1 cellular context compared by ENCODE assay signal in genomic region chr4:86670298-86670697, GRCh38.
TF ChIP-seq lines count a peak whose summit lies in the region.

No MANE protein-coding gene starts in this region.

TF ChIP-seq in GM12878, 131 proteins besides CTCF, POLR2A, EP300 and RAD21 (continued from another document):
- TF ChIP-seq PRDM15 (CRISPR knock-in tag; IDR thresholded peaks at IDR 0.05): no peak
- TF ChIP-seq CUX1 (IDR thresholded peaks at IDR 0.05; ENCODE audit: insufficient replicate concordance, low read depth, low read length): no peak
- no peak for TF ChIP-seq HDGF (IDR thresholded peaks at IDR 0.05)
- TF ChIP-seq STAT1 (conservative IDR thresholded peaks at IDR 0.05): no peak
- no peak for TF ChIP-seq BMI1 (IDR thresholded peaks at IDR 0.05; ENCODE audit: borderline replicate concordance)
- no peak for TF ChIP-seq SMC3 (IDR thresholded peaks at IDR 0.05; ENCODE audit: borderline replicate concordance, low read length)
- TF ChIP-seq NFIC (IDR thresholded peaks at IDR 0.05; ENCODE audit: low read depth, low read length): peak; percentile 25; the same call in 1 of the 2 replicates
- TF ChIP-seq E4F1 (IDR thresholded peaks at IDR 0.05; ENCODE audit: borderline replicate concordance, partially characterized antibody): no peak
- no peak for TF ChIP-seq E2F8 (IDR thresholded peaks at IDR 0.05; ENCODE audit: low read depth, partially characterized antibody)
- peak; percentile 47; the same call in 1 of the 2 replicates for TF ChIP-seq JUNB (IDR thresholded peaks at IDR 0.05)
- no peak for TF ChIP-seq PBX3 (IDR thresholded peaks at IDR 0.05; ENCODE audit: insufficient replicate concordance, low read depth, low read length)
- peak; percentile 30; the same call in 1 of the 2 replicates for TF ChIP-seq CREB1 (IDR thresholded peaks at IDR 0.05; ENCODE audit: low read depth)
- no peak for TF ChIP-seq ATF2 (IDR thresholded peaks at IDR 0.05; ENCODE audit: low read length)
